Comparison of ENCODE assay signal across 20 cellular contexts in the genomic region with DNA sequence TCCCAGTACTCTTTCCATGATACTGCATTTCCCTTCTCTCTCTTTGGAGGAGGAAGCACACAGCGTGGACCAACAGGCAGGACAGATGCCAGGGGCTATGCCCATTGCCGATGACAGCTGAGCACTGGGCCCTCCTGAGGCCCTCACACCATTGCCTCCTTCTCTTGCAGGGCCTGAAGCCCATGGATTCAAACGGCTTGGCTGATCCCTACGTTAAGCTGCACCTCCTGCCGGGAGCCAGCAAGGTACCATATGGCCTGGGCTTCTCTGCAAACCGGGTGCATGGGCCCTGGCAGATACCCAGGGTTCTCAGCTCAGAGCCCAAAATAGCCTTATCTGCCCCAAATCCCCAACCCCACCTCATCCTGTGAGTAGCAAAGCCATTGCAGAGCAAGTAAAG. TPM values are rescaled to one million over a fixed set of nuclear protein-coding genes. Genes with fewer than 3 reads are reported as not detected.
A peak's percentile ranks its signal among the peaks of the same experiment; 100 is the strongest.
DNase-seq lines count a peak whose midpoint lies in the region; TF ChIP-seq lines count a peak whose summit lies in the region.
"Had no signal": no experiment of that assay in that cellular context is flagged by ENCODE, and none has a peak within 500 bp of the region (broad histone marks: within the 10 kb centered on the region; RNA-seq: fewer than 3 reads in every experiment).

No MANE protein-coding gene starts in this region.

- no peak for TF ChIP-seq POLR2A in esophagus squamous epithelium (IDR thresholded peaks at IDR 0.05)

- DNase-seq in D341Med (ENCODE audit: low spot score): peak; percentile 50
- peak; percentile 89 for DNase-seq in NCI-H1694 treated with DMSO at 0.1 percent for 48 hours (lab: John Stamatoyannopoulos, UW)
- DNase-seq in NCI-H524 treated with DMSO at 0.1 percent for 48 hours (lab: John Stamatoyannopoulos, UW): peak; percentile 77
- peak; percentile 58 for DNase-seq in coronary artery (ENCODE audit: low spot score)
- DNase-seq in SIG-M5 treated with dmso at 0.1 percent for 504 hours (lab: John Stamatoyannopoulos, UW; ENCODE audit: unreplicated experiment): no peak
- no peak for DNase-seq in occipital lobe (lab: John Stamatoyannopoulos, UW)
- DNase-seq in esophagus squamous epithelium (lab: John Stamatoyannopoulos, UW): no peak
- DNase-seq: 8988T; ACHN; BE2C; CD8-positive, alpha-beta memory T cell; MM.1S; NCI-H187; NCI-H2081 treated with DMSO at 0.1 percent for 48 hours; NCI-H748 treated with DMSO at 0.1 percent for 48 hours; SIG-M5; SK-N-SH; SW 1271 had no signal

- peaks cover 0 to 3% (median 0%) of the 10 kb centered on the region in 3 donors for H3K9me3 ChIP-seq in esophagus squamous epithelium
- H3K9me3 ChIP-seq: BE2C, SK-N-SH had no signal

- H3K4me1 ChIP-seq in esophagus squamous epithelium: no peaks in the 10 kb centered on the region

- no peaks in the 10 kb centered on the region for H3K36me3 ChIP-seq in esophagus squamous epithelium

- peaks cover 0 to 83% (median 0%) of the 10 kb centered on the region in 4 donors for H3K27me3 ChIP-seq in esophagus squamous epithelium
- H3K27me3 ChIP-seq: BE2C had no signal

- no peak for TF ChIP-seq CTCF in coronary artery (IDR thresholded peaks at IDR 0.05)
- TF ChIP-seq CTCF in esophagus squamous epithelium (IDR thresholded peaks at IDR 0.05): no peak

- H3K4me3 ChIP-seq in coronary artery: no peak overlapping the region
- no peak overlapping the region for H3K4me3 ChIP-seq in esophagus squamous epithelium

- WGBS in esophagus squamous epithelium, 2 donors: 43% methylated on average over 1 of the region's 6 CpGs; no CpG with 5 or more reads in 1 of the 2 donors

- no peak overlapping the region for H3K27ac ChIP-seq in coronary artery
- H3K27ac ChIP-seq in esophagus squamous epithelium: no peak overlapping the region
- H3K27ac ChIP-seq: KMS-11 had no signal

- intact Hi-C loops in esophagus squamous epithelium (cut with DNase I): no loop called here

RNA-seq across cellular contexts. Expression of a gene that starts 25.2 kb away (rescaled TPM):
- 2.5 TPM for total RNA-seq in occipital lobe
- 100 to 1,000 TPM in 1 of 4 donors, 10 to 100 TPM in 3; 32.1 to 115 (median 50.8) TPM for total RNA-seq in esophagus squamous epithelium
- total RNA-seq: H1 had no signal

RNA-seq across cellular contexts. Expression of a gene that starts 56.7 kb away (rescaled TPM):
- total RNA-seq in occipital lobe (1.6 TPM), esophagus squamous epithelium (10 to 100 TPM; 25.2 to 40.0 (median 32.3) TPM)

Comparison
In these comparisons a context has a peak if more than half of its experiments do, and no peak if none do; other contexts are left out.
1. DNase-seq: peak in D341Med (single experiment), NCI-H1694 treated with DMSO at 0.1 percent for 48 hours (single experiment), NCI-H524 treated with DMSO at 0.1 percent for 48 hours (single experiment) and coronary artery (single experiment); none in SIG-M5 treated with dmso at 0.1 percent for 504 hours (single experiment), occipital lobe (single experiment) and esophagus squamous epithelium (single experiment).
2. RNA of a gene that starts 56.7 kb away (total RNA-seq): 25.2 to 40.0 TPM in esophagus squamous epithelium; 1.6 TPM in occipital lobe (single experiment); every median in the first group is over 10 times any median in the second.